ENCODE assay signal across 11 cellular contexts in the genomic region with DNA sequence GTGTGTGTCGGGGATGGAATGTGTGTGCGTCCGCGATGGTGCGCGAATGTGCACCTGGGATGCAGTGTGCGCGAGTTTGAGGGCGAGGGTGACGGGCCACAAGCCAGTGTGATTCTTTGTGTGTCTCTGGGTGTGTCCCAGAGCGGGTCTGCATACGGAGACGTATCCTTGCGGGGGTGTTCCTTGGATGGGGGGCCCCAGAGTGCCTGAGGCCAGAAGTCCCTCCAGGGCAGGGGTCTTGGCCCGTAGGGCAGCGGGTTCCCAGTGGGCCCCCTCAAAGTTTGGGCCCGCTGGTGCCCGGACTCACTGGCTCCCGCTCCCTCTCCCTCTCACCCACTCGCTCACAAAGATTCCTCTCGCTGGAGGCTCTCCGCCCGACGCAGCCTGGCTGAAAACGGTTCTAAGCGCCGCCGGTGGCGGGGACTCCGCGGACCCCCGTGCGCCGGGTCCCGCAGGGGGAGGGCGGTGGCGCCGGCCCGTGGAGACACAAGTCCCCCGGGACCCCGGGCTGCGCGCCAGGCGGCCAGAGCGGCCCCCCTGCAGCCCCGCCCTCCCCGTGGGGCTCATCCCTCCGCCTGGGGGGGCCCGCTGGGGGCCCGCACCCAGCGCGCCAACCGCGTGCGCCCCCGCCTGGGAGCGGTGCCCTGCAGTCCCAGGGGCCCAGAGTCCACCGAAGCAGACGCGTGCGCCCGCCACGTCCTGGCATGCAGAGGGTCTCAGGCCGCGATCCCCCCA. TPM values are rescaled to one million over a fixed set of nuclear protein-coding genes. Genes with fewer than 3 reads are reported as not detected.
DNase-seq lines count a peak whose midpoint lies in the region; ATAC-seq and TF ChIP-seq lines count a peak whose summit lies in the region.
"Had no signal": no experiment of that assay in that cellular context is flagged by ENCODE, and none has a peak within 500 bp of the region (broad histone marks: within the 10 kb centered on the region; RNA-seq: fewer than 3 reads in every experiment).

No MANE protein-coding gene starts in this region.

- H3K4me1 ChIP-seq in BLaER1, result peaks cover 24% of the 10 kb centered on the region
- peaks cover 35% of the 10 kb centered on the region for H3K4me1 ChIP-seq in HUES48 (ENCODE audit: control insufficient read depth, insufficient read depth, low read length)
- H3K4me1 ChIP-seq: colonic mucosa had no signal

- H3K27ac Mint-ChIP-seq in chondrocyte (ENCODE audit: unreplicated experiment) (no peak overlapping the region), neural crest cell (ENCODE audit: unreplicated experiment) (no peak overlapping the region)

- H3K4me3 Mint-ChIP-seq in chondrocyte (ENCODE audit: unreplicated experiment) (peak overlapping the region; percentile 55), neural crest cell (peak overlapping the region; percentile 54)

- H3K36me3 Mint-ChIP-seq in chondrocyte (ENCODE audit: low read depth) (peaks cover 2% of the 10 kb centered on the region), neural crest cell (ENCODE audit: low read depth) (no peaks in the 10 kb centered on the region)

- H3K27ac ChIP-seq in BLaER1, result no peak overlapping the region
- H3K27ac ChIP-seq in HUES48 (ENCODE audit: low read depth, low read length), result no peak overlapping the region
- H3K27ac ChIP-seq: colonic mucosa had no signal

- H3K9me3 Mint-ChIP-seq in chondrocyte (ENCODE audit: low read depth) (no peaks in the 10 kb centered on the region), neural crest cell (no peaks in the 10 kb centered on the region)

- H3K9ac ChIP-seq in BLaER1 (no peak overlapping the region), HUES48 (ENCODE audit: low read depth, low read length) (no peak overlapping the region)

- H3K4me2 ChIP-seq in BLaER1, result peak overlapping the region; percentile 85

- H3K27me3 ChIP-seq in BLaER1, result peaks cover 100% of the 10 kb centered on the region
- H3K27me3 ChIP-seq in HUES48 (ENCODE audit: control insufficient read depth, insufficient read depth, low read length), result peaks cover 92% of the 10 kb centered on the region

- H3K4me3 ChIP-seq in BLaER1 (peak overlapping the region; percentile 59), HUES48 (ENCODE audit: low read depth, low read length) (peak overlapping the region; percentile 21; the same call in 1 of the 2 replicates)
- H3K4me3 ChIP-seq: colonic mucosa had no signal

- H3K36me3 ChIP-seq in BLaER1 (no peaks in the 10 kb centered on the region), HUES48 (ENCODE audit: control insufficient read depth, insufficient read depth, low read length) (no peaks in the 10 kb centered on the region)
- H3K36me3 ChIP-seq: colonic mucosa had no signal

- H3K4me1 Mint-ChIP-seq in chondrocyte (ENCODE audit: low read depth), result peaks cover 15% of the 10 kb centered on the region
- peaks cover 22% of the 10 kb centered on the region for H3K4me1 Mint-ChIP-seq in neural crest cell

- H3K27me3 Mint-ChIP-seq in chondrocyte (ENCODE audit: low read depth) (peaks cover 40% of the 10 kb centered on the region), neural crest cell (ENCODE audit: low read depth) (peaks cover 83% of the 10 kb centered on the region)

- ATAC-seq in HG03039 (IDR thresholded peaks at IDR 0.05; ENCODE audit: unreplicated experiment), result no peak
- no peak for ATAC-seq in HG02678 (IDR thresholded peaks at IDR 0.05; ENCODE audit: unreplicated experiment)
- no peak for ATAC-seq in GM18519 (IDR thresholded peaks at IDR 0.05; ENCODE audit: low FRiP score, unreplicated experiment)

- no peak for DNase-seq in chondrocyte (ENCODE audit: low spot score)
- no peak for DNase-seq in neural crest cell (ENCODE audit: low read depth, low spot score)
- DNase-seq in stimulated activated CD4-positive, alpha-beta T cell treated with anti-CD3 and anti-CD28 coated beads, Interleukin-4, amount 100 ng/mL, for 1 hour, result no peak
- DNase-seq: colonic mucosa, hypothalamus, NCI-H2171 had no signal

- H3K9me3 ChIP-seq in BLaER1 (no peaks in the 10 kb centered on the region), HUES48 (ENCODE audit: control insufficient read depth, insufficient read depth, low read length) (no peaks in the 10 kb centered on the region)
- H3K9me3 ChIP-seq: colonic mucosa had no signal

- TF ChIP-seq CTCF in chondrocyte (IDR thresholded peaks at IDR 0.05), result no peak
- TF ChIP-seq CTCF in neural crest cell (conservative IDR thresholded peaks at IDR 0.05), result no peak

- peaks cover 81% of the 10 kb centered on the region for H4K20me1 ChIP-seq in BLaER1

RNA-seq across cellular contexts. Expression of a gene that starts 0.9 kb away (rescaled TPM):
- 13.2 to 21.9 TPM (median 15.3 TPM) in 3 replicates for total RNA-seq in chondrocyte
- total RNA-seq in neural crest cell, result 0.68 and 1.5 TPM in 2 replicates

RNA-seq across cellular contexts. Expression of a gene that starts 7.0 kb away (rescaled TPM):
- total RNA-seq in chondrocyte (4.4 to 4.8 TPM (median 4.4 TPM) in 3 replicates), neural crest cell (6.4 and 6.5 TPM in 2 replicates)

RNA-seq across cellular contexts. Expression of a gene that starts 17.1 kb away (rescaled TPM):
- total RNA-seq in chondrocyte (46.9 to 89.0 TPM (median 54.1 TPM) in 3 replicates), neural crest cell (71.8 and 71.9 TPM in 2 replicates)

RNA-seq across cellular contexts. Expression of a gene that starts 31.1 kb away (rescaled TPM):
- total RNA-seq in chondrocyte (6.6 to 9.8 TPM (median 8.0 TPM) in 3 replicates), neural crest cell (11.1 and 12.3 TPM in 2 replicates)

RNA-seq across cellular contexts. Expression of a gene that starts 34.1 kb away (rescaled TPM):
- 712 to 830 TPM (median 749 TPM) in 3 replicates for total RNA-seq in chondrocyte
- total RNA-seq in neural crest cell, result 1,081 and 1,137 TPM in 2 replicates
